Comparison of ENCODE assay signal across 8 cellular contexts in the genomic region with DNA sequence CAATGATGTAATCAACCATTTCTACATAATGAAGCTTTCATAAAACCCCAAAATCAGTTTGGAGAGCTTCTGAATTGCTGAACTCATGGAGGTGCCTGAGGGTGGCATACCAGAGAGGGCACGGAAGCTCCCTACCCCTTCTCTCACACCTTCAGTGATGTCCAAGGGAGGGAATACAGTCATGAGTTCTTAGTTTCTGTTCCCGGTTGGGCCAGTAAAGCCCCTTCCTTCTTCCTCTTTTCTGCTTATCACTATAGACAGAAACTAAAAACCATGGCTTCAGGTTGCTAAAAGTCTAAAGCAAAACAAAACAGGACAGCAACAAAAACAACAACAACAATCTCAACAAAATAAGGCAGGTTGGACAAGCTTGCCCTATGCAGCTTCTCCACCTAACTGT.
DNase-seq lines count a peak whose midpoint lies in the region; ATAC-seq and TF ChIP-seq lines count a peak whose summit lies in the region.
"Not testable (repeated sequence)": the region's sequence is repeated elsewhere in the genome, so short reads cannot be mapped to it uniquely, and the experiment has no call there.

No MANE protein-coding gene starts in this region.

- not testable (repeated sequence) for H3K27me3 Mint-ChIP-seq in activated B cell treated with CpG ODN at 0.5 μM for 24 hours; stimulated activated memory B cell treated with anti-CD40 and anti-IgM and Interleukin-4, amounts not matched to agents 10 μg/mL and 1 μg/mL and 100 μg/mL, for 72 hours

- H3K27ac Mint-ChIP-seq in activated B cell treated with CpG ODN at 0.5 μM for 24 hours, result peak overlapping the region; percentile 92
- H3K27ac Mint-ChIP-seq in stimulated activated memory B cell treated with anti-CD40 and anti-IgM and Interleukin-4, amounts not matched to agents 10 μg/mL and 1 μg/mL and 100 μg/mL, for 72 hours, result peak overlapping the region; percentile 84

- H3K36me3 Mint-ChIP-seq in activated B cell treated with CpG ODN at 0.5 μM for 24 hours (ENCODE audit: low read depth); stimulated activated memory B cell treated with anti-CD40 and anti-IgM and Interleukin-4, amounts not matched to agents 10 μg/mL and 1 μg/mL and 100 μg/mL, for 72 hours: not testable (repeated sequence)

- POLR2A ChIA-PET in activated B cell treated with CpG ODN at 0.5 μM for 24 hours (lab: Charles Lee), result not testable (repeated sequence)

- ATAC-seq in GM18519 (IDR thresholded peaks at IDR 0.05; ENCODE audit: low FRiP score, unreplicated experiment), result peak; percentile 53
- peak; percentile 91 for ATAC-seq in GM19438 (IDR thresholded peaks at IDR 0.05; ENCODE audit: low read depth, unreplicated experiment)
- ATAC-seq in GM21619 (IDR thresholded peaks at IDR 0.05; ENCODE audit: unreplicated experiment), result peak; percentile 80
- peak; percentile 51 for ATAC-seq in HG02938 (IDR thresholded peaks at IDR 0.05; ENCODE audit: unreplicated experiment)
- peak; percentile 87 for ATAC-seq in HG03457 (IDR thresholded peaks at IDR 0.05; ENCODE audit: unreplicated experiment)
- ATAC-seq in activated B cell treated with CpG ODN at 0.5 μM for 24 hours (ENCODE audit: low read depth), result peak; percentile 95
- ATAC-seq in stimulated activated memory B cell treated with anti-CD40 and anti-IgM and Interleukin-4, amounts not matched to agents 10 μg/mL and 1 μg/mL and 100 μg/mL, for 72 hours, result peak; percentile 94

- CTCF ChIA-PET in activated B cell treated with CpG ODN at 0.5 μM for 24 hours (lab: Charles Lee), result not testable (repeated sequence)

- H3K4me3 Mint-ChIP-seq in activated B cell treated with CpG ODN at 0.5 μM for 24 hours; stimulated activated memory B cell treated with anti-CD40 and anti-IgM and Interleukin-4, amounts not matched to agents 10 μg/mL and 1 μg/mL and 100 μg/mL, for 72 hours: not testable (repeated sequence)

- intact Hi-C loops in activated B cell treated with CpG ODN at 0.5 μM for 24 hours (cut with micrococcal nuclease), result loop anchor here (2.0 kb wide), 1 partner anchor 23 kb away; no protein-coding TSS in a partner anchor

- peaks cover 23% of the 10 kb centered on the region for H3K4me1 Mint-ChIP-seq in activated B cell treated with CpG ODN at 0.5 μM for 24 hours
- H3K4me1 Mint-ChIP-seq in stimulated activated memory B cell treated with anti-CD40 and anti-IgM and Interleukin-4, amounts not matched to agents 10 μg/mL and 1 μg/mL and 100 μg/mL, for 72 hours, result peaks cover 11% of the 10 kb centered on the region

- TF ChIP-seq CTCF in activated B cell treated with CpG ODN at 0.5 μM for 24 hours (IDR thresholded peaks at IDR 0.05), result not testable (repeated sequence)

- peak; percentile 70 to 75 for DNase-seq in NOMO-1 (lab: John Stamatoyannopoulos, UW; ENCODE audit: unreplicated experiment in 2 of 2)
- not testable (repeated sequence) for DNase-seq in activated B cell treated with CpG ODN at 0.5 μM for 24 hours

- not testable (repeated sequence) for H3K9me3 Mint-ChIP-seq in activated B cell treated with CpG ODN at 0.5 μM for 24 hours; stimulated activated memory B cell treated with anti-CD40 and anti-IgM and Interleukin-4, amounts not matched to agents 10 μg/mL and 1 μg/mL and 100 μg/mL, for 72 hours
